In the genomic region with DNA sequence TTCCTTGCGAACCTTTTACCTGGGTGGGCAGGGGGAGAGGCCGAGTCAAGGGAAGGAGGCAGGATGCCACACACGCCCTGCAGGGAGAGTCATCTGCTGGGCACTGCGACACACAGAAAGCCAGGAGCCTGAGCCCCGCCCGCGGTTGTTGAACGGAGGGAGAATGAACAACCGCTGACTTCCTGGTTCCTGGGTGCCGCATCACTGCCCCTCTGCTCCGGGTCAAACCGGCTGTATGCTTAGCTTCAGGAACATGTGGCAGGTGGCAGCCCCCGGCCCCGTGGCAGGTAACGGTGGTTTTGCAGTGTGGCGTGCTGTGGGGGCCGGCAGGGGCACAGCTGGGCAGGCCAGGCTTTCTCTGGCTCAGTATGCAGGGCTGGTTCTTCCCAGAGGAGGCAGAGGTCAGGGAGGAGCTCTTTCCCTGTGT, we compare ENCODE assay signal across 10 cellular contexts. TPM values are rescaled to one million over a fixed set of nuclear protein-coding genes. Genes with fewer than 3 reads are reported as not detected.
DNase-seq lines count a peak whose midpoint lies in the region; ATAC-seq and TF ChIP-seq lines count a peak whose summit lies in the region.
"Had no signal": no experiment of that assay in that cellular context is flagged by ENCODE, and none has a peak within 500 bp of the region (broad histone marks: within the 10 kb centered on the region; RNA-seq: fewer than 3 reads in every experiment).

No MANE protein-coding gene starts in this region.

- peak; percentile 22 for DNase-seq in HuH-7.5 (ENCODE audit: low spot score)
- DNase-seq in UCSD-AML1 (lab: John Stamatoyannopoulos, UW; ENCODE audit: unreplicated experiment): peak; percentile 25
- DNase-seq in effector memory CD4-positive, alpha-beta T cell: no peak
- peak; percentile 38 to 47 for DNase-seq in stimulated activated CD4-positive, alpha-beta T cell treated with anti-CD3 and anti-CD28 coated beads, Interleukin-2, amount 100 ng/mL, for 48 hours
- DNase-seq in SKM-1 treated with dmso at 0.1 percent for 144 hours (lab: John Stamatoyannopoulos, UW; ENCODE audit: unreplicated experiment): no peak
- no peak for DNase-seq in endothelial cell (ENCODE audit: low spot score)
- no peak for DNase-seq in NCI-H1436 treated with DMSO at 0.1 percent for 48 hours (lab: John Stamatoyannopoulos, UW)
- DNase-seq: MG63, Right ventricle myocardium superior had no signal

- H3K27me3 ChIP-seq in effector memory CD4-positive, alpha-beta T cell (replicated peaks; ENCODE audit: control insufficient read depth, insufficient read depth, low read length, poor library complexity, severe bottlenecking): no peaks in the 10 kb centered on the region
- H3K27me3 ChIP-seq: MG63 had no signal

- no peak overlapping the region for H3K27ac ChIP-seq in effector memory CD4-positive, alpha-beta T cell (ENCODE audit: insufficient read depth, low read length, poor library complexity, severe bottlenecking)

- H3K4me3 ChIP-seq in effector memory CD4-positive, alpha-beta T cell (ENCODE audit: insufficient read depth, low read depth, low read length, poor library complexity, severe bottlenecking): peak overlapping the region; percentile 35
- H3K4me3 ChIP-seq: MG63 had no signal

- no peak overlapping the region for H3K4me3 Mint-ChIP-seq in endothelial cell (ENCODE audit: unreplicated experiment)

- peaks cover 20% of the 10 kb centered on the region for H3K4me1 Mint-ChIP-seq in endothelial cell (ENCODE audit: unreplicated experiment)

- peaks cover 20% of the 10 kb centered on the region for H3K36me3 Mint-ChIP-seq in endothelial cell (ENCODE audit: low read depth, unreplicated experiment)

- no peak for TF ChIP-seq CTCF in endothelial cell (IDR thresholded peaks at IDR 0.05; ENCODE audit: unreplicated experiment)

- peaks cover 15% of the 10 kb centered on the region for H3K4me1 ChIP-seq in effector memory CD4-positive, alpha-beta T cell (ENCODE audit: control insufficient read depth, insufficient read depth, low read length, poor library complexity, severe bottlenecking)

- H3K9me3 Mint-ChIP-seq in endothelial cell (ENCODE audit: unreplicated experiment): no peaks in the 10 kb centered on the region

- no peaks in the 10 kb centered on the region for H3K9me3 ChIP-seq in effector memory CD4-positive, alpha-beta T cell (ENCODE audit: control insufficient read depth, low read length)
- H3K9me3 ChIP-seq: MG63 had no signal

- no peak for ATAC-seq in GM18519 (IDR thresholded peaks at IDR 0.05; ENCODE audit: low FRiP score, unreplicated experiment)

- H3K27ac Mint-ChIP-seq in endothelial cell (ENCODE audit: unreplicated experiment): no peak overlapping the region

- peaks cover 11% of the 10 kb centered on the region for H3K27me3 Mint-ChIP-seq in endothelial cell (ENCODE audit: unreplicated experiment)

- peaks cover 6% of the 10 kb centered on the region for H3K36me3 ChIP-seq in effector memory CD4-positive, alpha-beta T cell (ENCODE audit: control insufficient read depth, insufficient read depth, low read length)
- H3K36me3 ChIP-seq: MG63 had no signal

RNA-seq across cellular contexts. Expression of a gene that starts 33.4 kb away (rescaled TPM):
- total RNA-seq in endothelial cell (ENCODE audit: unreplicated experiment): 33.1 TPM

Comparison
In these comparisons a context has a peak if more than half of its experiments do, and no peak if none do; other contexts are left out.
1. DNase-seq: peak in HuH-7.5 (single experiment), UCSD-AML1 (single experiment) and stimulated activated CD4-positive, alpha-beta T cell treated with anti-CD3 and anti-CD28 coated beads, Interleukin-2, amount 100 ng/mL, for 48 hours (2 of 2); none in effector memory CD4-positive, alpha-beta T cell (0 of 3), SKM-1 treated with dmso at 0.1 percent for 144 hours (single experiment), endothelial cell (single experiment) and NCI-H1436 treated with DMSO at 0.1 percent for 48 hours (single experiment).